ENCODE assay signal across 19 cellular contexts in genomic region chr4:132076829-132077228, GRCh38.
"Had no signal": no experiment of that assay in that cellular context is flagged by ENCODE, and none has a peak within 500 bp of the region (broad histone marks: within the 10 kb centered on the region; RNA-seq: fewer than 3 reads in every experiment).

No MANE protein-coding gene starts in this region.

- ATAC-seq: body of pancreas; gastroesophageal sphincter; natural killer cell treated with Interleukin-12 subunit alpha and Interleukin-12 subunit beta and Interleukin-15 and Interleukin-18, amount 100 ng/mL, for 72 hours; stimulated activated naive B cell treated with anti-CD40 and anti-IgM and Interleukin-4, amounts not matched to agents 10 μg/mL and 1 μg/mL and 100 μg/mL, for 72 hours had no signal

- H3K4me3 Mint-ChIP-seq: activated CD4-positive, alpha-beta T cell treated with anti-CD3 and anti-CD28 coated beads, Interleukin-2, amount 10 ng/mL, durations not matched to agents 7 days and 5 days; activated naive CD8-positive, alpha-beta T cell treated with anti-CD3 and anti-CD28 coated beads for 36 hours; activated T-helper 1 cell treated with anti-CD3 and anti-CD28 coated beads, Interleukin-12 subunit alpha, Interleukin-12 subunit beta, Interleukin-2, Interleukin-4 antibody, amounts not matched to agents 30 ng/mL and 10 ng/mL and 1 ng/mL, durations not matched to agents 14 hours and 24 hours and 36 hours; central memory CD8-positive, alpha-beta T cell; dendritic cell treated with granulocyte-macrophage colony-stimulating factor and Interleukin-4, amounts not matched to agents 40 ng/mL and 50 ng/mL, for 4 days; natural killer cell treated with Interleukin-12 subunit alpha and Interleukin-12 subunit beta and Interleukin-15 and Interleukin-18, amount 100 ng/mL, for 72 hours; stimulated activated naive B cell treated with anti-CD40 and anti-IgM and Interleukin-4, amounts not matched to agents 10 μg/mL and 1 μg/mL and 100 μg/mL, for 72 hours; T-helper 2 cell treated with Interferon-gamma antibody and Interleukin-4, amounts not matched to agents 5 μg/mL and 100 μg/mL, for 36 hours had no signal

- H3K27me3 ChIP-seq: body of pancreas, gastroesophageal sphincter, tibial artery, vagina had no signal

- H3K9me3 Mint-ChIP-seq: activated T-helper 1 cell treated with anti-CD3 and anti-CD28 coated beads, Interleukin-12 subunit alpha, Interleukin-12 subunit beta, Interleukin-2, Interleukin-4 antibody, amounts not matched to agents 30 ng/mL and 10 ng/mL and 1 ng/mL, durations not matched to agents 14 hours and 24 hours and 36 hours; dendritic cell treated with granulocyte-macrophage colony-stimulating factor and Interleukin-4, amounts not matched to agents 40 ng/mL and 50 ng/mL, for 4 days; stimulated activated naive B cell treated with anti-CD40 and anti-IgM and Interleukin-4, amounts not matched to agents 10 μg/mL and 1 μg/mL and 100 μg/mL, for 72 hours; T-helper 2 cell treated with Interferon-gamma antibody and Interleukin-4, amounts not matched to agents 5 μg/mL and 100 μg/mL, for 36 hours had no signal

- H3K27ac ChIP-seq: body of pancreas, gastroesophageal sphincter, left ventricle myocardium inferior, tibial artery, vagina had no signal

- H3K27me3 Mint-ChIP-seq: activated CD4-positive, alpha-beta T cell treated with anti-CD3 and anti-CD28 coated beads, Interleukin-2, amount 10 ng/mL, durations not matched to agents 7 days and 5 days; activated naive CD8-positive, alpha-beta T cell treated with anti-CD3 and anti-CD28 coated beads for 36 hours; central memory CD8-positive, alpha-beta T cell; dendritic cell treated with granulocyte-macrophage colony-stimulating factor and Interleukin-4, amounts not matched to agents 40 ng/mL and 50 ng/mL, for 4 days; natural killer cell treated with Interleukin-12 subunit alpha and Interleukin-12 subunit beta and Interleukin-15 and Interleukin-18, amount 100 ng/mL, for 72 hours; stimulated activated naive B cell treated with anti-CD40 and anti-IgM and Interleukin-4, amounts not matched to agents 10 μg/mL and 1 μg/mL and 100 μg/mL, for 72 hours had no signal

- H3K36me3 ChIP-seq: gastroesophageal sphincter, left ventricle myocardium inferior, tibial artery, vagina had no signal

- FAIRE-seq: kidney had no signal

- H3K4me3 ChIP-seq: body of pancreas, gastroesophageal sphincter, left ventricle myocardium inferior, tibial artery, vagina had no signal

- H3K4me1 ChIP-seq: body of pancreas, gastroesophageal sphincter, left ventricle myocardium inferior, tibial artery, vagina had no signal

- DNase-seq: activated CD4-positive, alpha-beta T cell treated with anti-CD3 and anti-CD28 coated beads, Interleukin-2, amount 10 ng/mL, durations not matched to agents 7 days and 5 days; activated CD8-positive, alpha-beta memory T cell treated with anti-CD3 and anti-CD28 coated beads for 24 hours; activated naive CD8-positive, alpha-beta T cell treated with anti-CD3 and anti-CD28 coated beads for 36 hours; amygdala; body of pancreas; erythroblast; kidney; left ventricle myocardium inferior; retina; stimulated activated CD4-positive, alpha-beta T cell treated with anti-CD3 and anti-CD28 coated beads, Interleukin-2, amount 100 ng/mL, for 48 hours; stimulated activated naive B cell treated with anti-CD40 and anti-IgM and Interleukin-4, amounts not matched to agents 10 μg/mL and 1 μg/mL and 100 μg/mL, for 72 hours; tibial artery had no signal

- H3K27ac Mint-ChIP-seq: activated CD4-positive, alpha-beta T cell treated with anti-CD3 and anti-CD28 coated beads, Interleukin-2, amount 10 ng/mL, durations not matched to agents 7 days and 5 days; activated naive CD8-positive, alpha-beta T cell treated with anti-CD3 and anti-CD28 coated beads for 36 hours; activated T-helper 1 cell treated with anti-CD3 and anti-CD28 coated beads, Interleukin-12 subunit alpha, Interleukin-12 subunit beta, Interleukin-2, Interleukin-4 antibody, amounts not matched to agents 30 ng/mL and 10 ng/mL and 1 ng/mL, durations not matched to agents 14 hours and 24 hours and 36 hours; dendritic cell treated with granulocyte-macrophage colony-stimulating factor and Interleukin-4, amounts not matched to agents 40 ng/mL and 50 ng/mL, for 4 days; natural killer cell treated with Interleukin-12 subunit alpha and Interleukin-12 subunit beta and Interleukin-15 and Interleukin-18, amount 100 ng/mL, for 72 hours; stimulated activated naive B cell treated with anti-CD40 and anti-IgM and Interleukin-4, amounts not matched to agents 10 μg/mL and 1 μg/mL and 100 μg/mL, for 72 hours; T-helper 2 cell treated with Interferon-gamma antibody and Interleukin-4, amounts not matched to agents 5 μg/mL and 100 μg/mL, for 36 hours had no signal

- H3K9me3 ChIP-seq: body of pancreas, gastroesophageal sphincter, left ventricle myocardium inferior, tibial artery, vagina had no signal

- H3K4me1 Mint-ChIP-seq: activated CD4-positive, alpha-beta T cell treated with anti-CD3 and anti-CD28 coated beads, Interleukin-2, amount 10 ng/mL, durations not matched to agents 7 days and 5 days; activated naive CD8-positive, alpha-beta T cell treated with anti-CD3 and anti-CD28 coated beads for 36 hours; central memory CD8-positive, alpha-beta T cell; stimulated activated naive B cell treated with anti-CD40 and anti-IgM and Interleukin-4, amounts not matched to agents 10 μg/mL and 1 μg/mL and 100 μg/mL, for 72 hours had no signal

- H3K36me3 Mint-ChIP-seq: activated naive CD8-positive, alpha-beta T cell treated with anti-CD3 and anti-CD28 coated beads for 36 hours; stimulated activated naive B cell treated with anti-CD40 and anti-IgM and Interleukin-4, amounts not matched to agents 10 μg/mL and 1 μg/mL and 100 μg/mL, for 72 hours had no signal
